ENCODE assay signal across 1 cellular context in the genomic region with DNA sequence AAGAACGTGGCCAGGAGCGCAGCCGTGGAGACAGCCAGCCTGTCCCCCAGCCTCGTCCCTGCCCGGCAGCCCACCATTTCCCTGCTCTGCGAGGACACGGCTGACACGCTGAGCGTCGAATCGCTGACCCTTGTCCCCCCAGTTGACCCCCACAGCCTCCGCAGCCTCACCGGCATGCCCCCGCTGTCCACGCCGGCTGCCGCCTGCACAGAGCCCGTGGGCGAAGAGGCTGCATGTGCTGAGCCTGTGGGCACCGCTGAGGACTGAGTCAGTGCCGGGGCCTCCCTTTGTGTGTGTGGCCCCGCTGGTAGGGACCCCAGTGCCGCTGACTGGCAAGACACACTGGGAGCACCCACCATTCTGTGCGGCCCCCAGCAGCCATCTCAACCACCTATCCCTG.
TF ChIP-seq lines count a peak whose summit lies in the region.

No MANE protein-coding gene starts in this region.

TF ChIP-seq in WTC11, 78 proteins besides CTCF, POLR2A, EP300 and RAD21 (continued from another document):
- TF ChIP-seq, protein P1, sequence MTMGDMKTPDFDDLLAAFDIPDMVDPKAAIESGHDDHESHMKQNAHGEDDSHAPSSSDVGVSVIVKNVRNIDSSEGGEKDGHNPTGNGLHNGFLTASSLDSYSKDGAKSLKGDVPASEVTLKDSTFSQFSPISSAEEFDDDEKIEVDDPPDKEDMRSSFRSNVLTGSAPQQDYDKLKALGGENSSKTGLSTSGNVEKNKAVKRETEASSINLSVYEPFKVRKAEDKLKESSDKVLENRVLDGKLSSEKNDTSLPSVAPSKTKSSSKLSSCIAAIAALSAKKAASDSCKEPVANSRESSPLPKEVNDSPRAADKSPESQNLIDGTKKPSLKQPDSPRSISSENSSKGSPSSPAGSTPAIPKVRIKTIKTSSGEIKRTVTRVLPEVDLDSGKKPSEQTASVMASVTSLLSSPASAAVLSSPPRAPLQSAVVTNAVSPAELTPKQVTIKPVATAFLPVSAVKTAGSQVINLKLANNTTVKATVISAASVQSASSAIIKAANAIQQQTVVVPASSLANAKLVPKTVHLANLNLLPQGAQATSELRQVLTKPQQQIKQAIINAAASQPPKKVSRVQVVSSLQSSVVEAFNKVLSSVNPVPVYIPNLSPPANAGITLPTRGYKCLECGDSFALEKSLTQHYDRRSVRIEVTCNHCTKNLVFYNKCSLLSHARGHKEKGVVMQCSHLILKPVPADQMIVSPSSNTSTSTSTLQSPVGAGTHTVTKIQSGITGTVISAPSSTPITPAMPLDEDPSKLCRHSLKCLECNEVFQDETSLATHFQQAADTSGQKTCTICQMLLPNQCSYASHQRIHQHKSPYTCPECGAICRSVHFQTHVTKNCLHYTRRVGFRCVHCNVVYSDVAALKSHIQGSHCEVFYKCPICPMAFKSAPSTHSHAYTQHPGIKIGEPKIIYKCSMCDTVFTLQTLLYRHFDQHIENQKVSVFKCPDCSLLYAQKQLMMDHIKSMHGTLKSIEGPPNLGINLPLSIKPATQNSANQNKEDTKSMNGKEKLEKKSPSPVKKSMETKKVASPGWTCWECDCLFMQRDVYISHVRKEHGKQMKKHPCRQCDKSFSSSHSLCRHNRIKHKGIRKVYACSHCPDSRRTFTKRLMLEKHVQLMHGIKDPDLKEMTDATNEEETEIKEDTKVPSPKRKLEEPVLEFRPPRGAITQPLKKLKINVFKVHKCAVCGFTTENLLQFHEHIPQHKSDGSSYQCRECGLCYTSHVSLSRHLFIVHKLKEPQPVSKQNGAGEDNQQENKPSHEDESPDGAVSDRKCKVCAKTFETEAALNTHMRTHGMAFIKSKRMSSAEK (CRISPR knock-in tag; IDR thresholded peaks at IDR 0.05; ENCODE audit: borderline replicate concordance), result no peak
- no peak for TF ChIP-seq NFE2L1 (CRISPR knock-in tag; IDR thresholded peaks at IDR 0.05)
- no peak for TF ChIP-seq PRRX2 (CRISPR knock-in tag; IDR thresholded peaks at IDR 0.05)
- no peak for TF ChIP-seq MYBL2 (CRISPR knock-in tag; IDR thresholded peaks at IDR 0.05)
- no peak for TF ChIP-seq GABPB1 (CRISPR knock-in tag; IDR thresholded peaks at IDR 0.05)
- no peak for TF ChIP-seq TEAD1 (CRISPR knock-in tag; IDR thresholded peaks at IDR 0.05)
